ENCODE assay signal across 17 cellular contexts in the genomic region with DNA sequence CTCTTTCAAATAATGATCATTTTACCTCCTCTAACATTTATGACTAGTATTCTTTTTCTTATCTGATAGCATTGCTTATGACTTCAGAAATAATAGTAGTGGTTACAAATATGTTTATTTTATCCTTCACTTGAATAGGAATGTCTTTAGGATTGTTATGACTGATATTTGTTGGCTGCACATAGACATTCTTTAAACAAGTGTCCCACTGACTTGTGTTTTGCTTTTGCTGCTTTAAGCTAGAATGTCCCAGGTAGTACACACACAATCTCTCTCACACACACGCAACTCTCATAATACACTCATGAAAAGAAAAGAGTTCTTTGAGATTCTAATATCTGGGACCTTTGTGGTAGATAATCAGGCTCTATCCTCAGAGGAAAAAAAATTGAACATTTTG. TPM values are rescaled to one million over a fixed set of nuclear protein-coding genes. Genes with fewer than 3 reads are reported as not detected.
DNase-seq lines count a peak whose midpoint lies in the region; ATAC-seq lines count a peak whose summit lies in the region.
"Had no signal": no experiment of that assay in that cellular context is flagged by ENCODE, and none has a peak within 500 bp of the region (broad histone marks: within the 10 kb centered on the region; RNA-seq: fewer than 3 reads in every experiment).

No MANE protein-coding gene starts in this region.

- no peak overlapping the region for H3K4me3 Mint-ChIP-seq in T-helper 17 cell

- no peak overlapping the region for H3K4me3 ChIP-seq in ACC112 (ENCODE audit: low read depth, low read length)

- H3K27ac ChIP-seq in ACC112 (ENCODE audit: low read depth, low read length): peak overlapping the region; percentile 31; the same call in 1 of the 2 replicates
- H3K27ac ChIP-seq: C4-2B, KMS-11, RWPE1 had no signal

- no peak for ATAC-seq in T-helper 17 cell
- ATAC-seq: PC-3 had no signal

- no peaks in the 10 kb centered on the region for H3K9me3 ChIP-seq in T-helper 17 cell (ENCODE audit: control insufficient read depth, low read length, poor library complexity, severe bottlenecking)

- H3K27me3 ChIP-seq in ACC112 (ENCODE audit: insufficient read depth, low read length): no peaks in the 10 kb centered on the region

- no peaks in the 10 kb centered on the region for H3K79me2 ChIP-seq in ACC112 (ENCODE audit: control insufficient read depth, insufficient read depth, low read length, unreplicated experiment)

- H3K4me1 Mint-ChIP-seq in T-helper 17 cell: peaks cover 6% of the 10 kb centered on the region

- no peaks in the 10 kb centered on the region for H3K36me3 Mint-ChIP-seq in T-helper 17 cell (ENCODE audit: low read depth)

- DNase-seq in T-helper 17 cell: no peak
- DNase-seq in brain pericyte (ENCODE audit: low read depth, low spot score): peak; percentile 21
- peak; percentile 16 for DNase-seq in kidney glomerular epithelial cell (lab: John Stamatoyannopoulos, UW)
- no peak for DNase-seq in GDM1 (lab: John Stamatoyannopoulos, UW)
- DNase-seq in NCI-H82 treated with DMSO at 0.1 percent for 48 hours (lab: John Stamatoyannopoulos, UW; ENCODE audit: unreplicated experiment): no peak
- DNase-seq in KG1 (lab: John Stamatoyannopoulos, UW): no peak
- DNase-seq in NCI-H1694 (lab: John Stamatoyannopoulos, UW): no peak
- DNase-seq: NCI-H1092, NCI-H146, NCI-H2081 treated with DMSO at 0.1 percent for 48 hours, NCI-H226, NCI-H526 treated with DMSO at 0.1 percent for 48 hours, PC-3 had no signal

- no peaks in the 10 kb centered on the region for H3K4me1 ChIP-seq in ACC112 (ENCODE audit: control insufficient read depth, insufficient read depth, low read length, unreplicated experiment)

- no peaks in the 10 kb centered on the region for H3K27me3 Mint-ChIP-seq in T-helper 17 cell

- H3K27ac Mint-ChIP-seq in T-helper 17 cell: peak overlapping the region; percentile 22

- peaks cover 4% of the 10 kb centered on the region; the same call in 1 of the 2 replicates for H3K36me3 ChIP-seq in ACC112 (ENCODE audit: insufficient read depth, low read length)

- no peak overlapping the region for H2AFZ ChIP-seq in ACC112 (ENCODE audit: low read length, unreplicated experiment)

RNA-seq across cellular contexts. Expression of a gene that starts 21.6 kb away (rescaled TPM):
- 10 to 100 TPM; 11.9 to 17.3 TPM for total RNA-seq in T-helper 17 cell

RNA-seq across cellular contexts. Expression of a gene that starts 21.9 kb away (rescaled TPM):
- total RNA-seq in T-helper 17 cell: 100 to 1,000 TPM; 131 to 142 TPM

Comparison
In these comparisons a context has a peak if more than half of its experiments do, and no peak if none do; other contexts are left out.
1. DNase-seq: peak in brain pericyte (single experiment) and kidney glomerular epithelial cell (single experiment); none in T-helper 17 cell (0 of 3), GDM1 (single experiment), NCI-H82 treated with DMSO at 0.1 percent for 48 hours (single experiment), KG1 (single experiment) and NCI-H1694 (single experiment).